ENCODE assay signal across 15 cellular contexts in genomic region chr2:9954136-9954535, GRCh38.
"Had no signal": no experiment of that assay in that cellular context is flagged by ENCODE, and none has a peak within 500 bp of the region (broad histone marks: within the 10 kb centered on the region; RNA-seq: fewer than 3 reads in every experiment).

No MANE protein-coding gene starts in this region.

- DNase-seq: activated CD4-positive, CD25-positive, alpha-beta regulatory T cell; amniotic stem cell; body of pancreas; erythroblast; gastrocnemius medialis; hippocampal formation; kidney glomerular epithelial cell; stimulated activated CD4-positive, alpha-beta T cell treated with anti-CD3 and anti-CD28 coated beads, Interleukin-1b, Interleukin-23, amount 100 ng/mL, for 48 hours; T-helper 17 cell; transverse colon had no signal

- H3K27ac ChIP-seq: gastrocnemius medialis, transverse colon had no signal

- H3K9me3 Mint-ChIP-seq: activated naive CD4-positive, alpha-beta T cell treated with anti-CD3 and anti-CD28 coated beads, Interleukin-2, amount 50 U/mL, for 24 hours; dendritic cell treated with granulocyte-macrophage colony-stimulating factor and Interleukin-4, amounts not matched to agents 40 ng/mL and 50 ng/mL, for 4 days; stimulated activated memory B cell treated with anti-CD40 and anti-IgM and Interleukin-4, amounts not matched to agents 10 μg/mL and 1 μg/mL and 100 μg/mL, for 72 hours had no signal

- H3K9me3 ChIP-seq: body of pancreas, gastrocnemius medialis, transverse colon had no signal

- ATAC-seq: body of pancreas; gastrocnemius medialis; SK-N-SH treated with all-trans-retinoic acid at 6 μM for 48 hours; stimulated activated memory B cell treated with anti-CD40 and anti-IgM and Interleukin-4, amounts not matched to agents 10 μg/mL and 1 μg/mL and 100 μg/mL, for 72 hours; T-helper 17 cell had no signal

- H3K36me3 Mint-ChIP-seq: stimulated activated memory B cell treated with anti-CD40 and anti-IgM and Interleukin-4, amounts not matched to agents 10 μg/mL and 1 μg/mL and 100 μg/mL, for 72 hours had no signal

- H3K4me3 Mint-ChIP-seq: dendritic cell treated with granulocyte-macrophage colony-stimulating factor and Interleukin-4, amounts not matched to agents 40 ng/mL and 50 ng/mL, for 4 days; stimulated activated memory B cell treated with anti-CD40 and anti-IgM and Interleukin-4, amounts not matched to agents 10 μg/mL and 1 μg/mL and 100 μg/mL, for 72 hours; T-helper 17 cell had no signal

- H3K4me1 ChIP-seq: parathyroid adenoma had no signal

- H3K27me3 ChIP-seq: body of pancreas, gastrocnemius medialis had no signal

- H3K36me3 ChIP-seq: gastrocnemius medialis, transverse colon had no signal

- H3K27ac Mint-ChIP-seq: activated naive CD4-positive, alpha-beta T cell treated with anti-CD3 and anti-CD28 coated beads, Interleukin-2, amount 50 U/mL, for 24 hours; dendritic cell treated with granulocyte-macrophage colony-stimulating factor and Interleukin-4, amounts not matched to agents 40 ng/mL and 50 ng/mL, for 4 days; stimulated activated memory B cell treated with anti-CD40 and anti-IgM and Interleukin-4, amounts not matched to agents 10 μg/mL and 1 μg/mL and 100 μg/mL, for 72 hours; T-helper 17 cell had no signal

- H3K4me3 ChIP-seq: body of pancreas, gastrocnemius medialis, transverse colon had no signal
